ENCODE assay signal across 15 cellular contexts in genomic region chr16:22663389-22664064, GRCh38.
"Had no signal": no experiment of that assay in that cellular context is flagged by ENCODE, and none has a peak within 500 bp of the region (broad histone marks: within the 10 kb centered on the region; RNA-seq: fewer than 3 reads in every experiment).

No MANE protein-coding gene starts in this region.

- DNase-seq: dermis blood vessel endothelial cell; erythroblast; foreskin keratinocyte; left colon; mesendoderm; nephron progenitor cell; stimulated activated CD4-positive, alpha-beta T cell treated with anti-CD3 and anti-CD28 coated beads, Interleukin-2, amount 100 ng/mL, for 48 hours; stimulated activated naive CD8-positive, alpha-beta T cell treated with anti-CD3 and anti-CD28 coated beads, Interleukin-15, Interleukin-2, amounts not matched to agents 100 U/mL and 50 U/mL, for 24 hours; thyroid gland; uterus had no signal

- H3K4me1 ChIP-seq: suprapubic skin, thyroid gland, uterus had no signal

- FAIRE-seq: colon, endothelial cell of umbilical vein had no signal

- H3K27me3 ChIP-seq: thyroid gland, uterus had no signal

- H3K9me3 ChIP-seq: suprapubic skin, thyroid gland, uterus had no signal

- H3K4me3 ChIP-seq: smooth muscle cell, suprapubic skin, thyroid gland, uterus had no signal

- H3K4me2 ChIP-seq: smooth muscle cell had no signal

- H3K36me3 ChIP-seq: suprapubic skin, thyroid gland, uterus had no signal

- H3K27ac ChIP-seq: foreskin keratinocyte, suprapubic skin, thyroid gland, uterus had no signal

- ATAC-seq: foreskin keratinocyte; left colon; right cardiac atrium; stimulated activated naive CD8-positive, alpha-beta T cell treated with anti-CD3 and anti-CD28 coated beads, Interleukin-15, Interleukin-2, amounts not matched to agents 100 U/mL and 50 U/mL, for 24 hours had no signal
